18 cellular contexts compared by ENCODE assay signal in the genomic region with DNA sequence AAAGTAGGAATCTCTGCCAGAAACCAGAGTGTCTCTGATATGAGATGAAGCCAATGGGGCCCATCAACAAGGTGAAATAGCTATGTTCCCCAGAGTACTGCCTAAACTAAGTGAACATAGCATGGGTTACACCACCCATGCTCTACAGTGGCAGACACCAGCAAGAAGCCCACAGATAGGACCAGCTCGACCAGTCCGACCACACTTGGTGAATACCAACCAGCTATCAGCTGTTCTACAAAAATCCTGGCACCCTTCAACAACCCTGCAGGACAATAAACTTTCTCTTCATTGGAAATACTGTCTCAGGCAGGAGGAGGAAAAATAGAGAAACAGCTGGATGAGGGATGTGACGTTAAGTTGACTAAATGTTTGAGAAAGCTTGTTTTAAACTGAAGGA.
DNase-seq lines count a peak whose midpoint lies in the region; ATAC-seq, FAIRE-seq and TF ChIP-seq lines count a peak whose summit lies in the region.
"Had no signal": no experiment of that assay in that cellular context is flagged by ENCODE, and none has a peak within 500 bp of the region (broad histone marks: within the 10 kb centered on the region; RNA-seq: fewer than 3 reads in every experiment).

No MANE protein-coding gene starts in this region.

- WGBS in trophoblast cell (ENCODE audit: extremely low coverage, insufficient coverage, insufficient read length) = no CpG with 5 or more reads among the region's 3 CpGs

- CTCF ChIA-PET in Calu3 (lab: Charles Lee) = no interaction called here
- CTCF ChIA-PET in PC-9 (lab: Charles Lee) = no interaction called here

- H4K91ac ChIP-seq in trophoblast cell (ENCODE audit: low read depth, low read length) = no peak overlapping the region

- H2BK120ac ChIP-seq in trophoblast cell (ENCODE audit: insufficient read depth, low read length, poor library complexity) = no peak overlapping the region

- H2BK12ac ChIP-seq in trophoblast cell (ENCODE audit: low read length) = no peak overlapping the region

- ATAC-seq in left ventricle myocardium superior (no peak), GM18505 (IDR thresholded peaks at IDR 0.05; ENCODE audit: unreplicated experiment) (no peak)
- ATAC-seq: GM23338, HepG2 had no signal

- H3K36me3 ChIP-seq in PC-9 (ENCODE audit: low read depth) = no peaks in the 10 kb centered on the region
- H3K36me3 ChIP-seq in trophoblast cell (ENCODE audit: control insufficient read depth in 1 of 2, insufficient read depth in 2 of 2, low read length in 2 of 2) = no peaks in the 10 kb centered on the region
- H3K36me3 ChIP-seq: BLaER1 had no signal

- peaks cover 8% of the 10 kb centered on the region for H3K4me1 Mint-ChIP-seq in Calu3 (ENCODE audit: low read depth, unreplicated experiment)
- H3K4me1 Mint-ChIP-seq: CD14-positive monocyte; CD4-positive, alpha-beta memory T cell had no signal

- H3K27ac ChIP-seq in PC-9 (no peak overlapping the region), trophoblast cell (ENCODE audit: low read depth, low read length) (no peak overlapping the region)
- H3K27ac ChIP-seq: BLaER1 had no signal

- H3K27ac Mint-ChIP-seq in Calu3 (ENCODE audit: unreplicated experiment) = no peak overlapping the region
- H3K27ac Mint-ChIP-seq: CD14-positive monocyte; CD4-positive, alpha-beta memory T cell; GM23338; H9; IgD-negative memory B cell had no signal

- POLR2A ChIA-PET in PC-9 (lab: Charles Lee; ENCODE audit: unreplicated experiment) = no interaction called here

- no peaks in the 10 kb centered on the region for H3K9me3 Mint-ChIP-seq in Calu3 (ENCODE audit: low read depth, unreplicated experiment)
- H3K9me3 Mint-ChIP-seq: GM23338, H9, IgD-negative memory B cell had no signal

- H3F3A ChIP-seq in PC-9 (ENCODE audit: insufficient read depth, low read depth) = no peaks in the 10 kb centered on the region

- H2BK5ac ChIP-seq in trophoblast cell (ENCODE audit: low read depth, low read length, poor library complexity) = no peak overlapping the region

- H3K9me3 ChIP-seq in PC-9 (ENCODE audit: insufficient read depth, low read depth) (no peaks in the 10 kb centered on the region; the same call in 1 of the 2 replicates), trophoblast cell (ENCODE audit: insufficient read depth, low read depth, low read length) (no peaks in the 10 kb centered on the region)
- H3K9me3 ChIP-seq: BLaER1 had no signal

- H3K4me1 ChIP-seq in PC-9 (replicated peaks; ENCODE audit: insufficient read depth) (0 out of 2 replicates have a peak, but pooled peaks cover 8% of the 10 kb centered on the region), trophoblast cell (ENCODE audit: control insufficient read depth in 1 of 2, insufficient read depth in 2 of 2, low read length in 2 of 2) (no peaks in the 10 kb centered on the region)
- H3K4me1 ChIP-seq: BLaER1 had no signal

- no peaks in the 10 kb centered on the region for H4K20me1 ChIP-seq in PC-9 (ENCODE audit: insufficient read depth)
- H4K20me1 ChIP-seq: BLaER1 had no signal

- H3K4me3 ChIP-seq in PC-9 (no peak overlapping the region), trophoblast cell (ENCODE audit: low read depth, low read length) (no peak overlapping the region)
- H3K4me3 ChIP-seq: BLaER1, GM23338 had no signal

- no peak overlapping the region for H3K18ac ChIP-seq in trophoblast cell (ENCODE audit: low read length)

- no peaks in the 10 kb centered on the region for H3K36me3 Mint-ChIP-seq in Calu3 (ENCODE audit: insufficient read depth, unreplicated experiment)
- H3K36me3 Mint-ChIP-seq: CD14-positive monocyte; CD4-positive, alpha-beta memory T cell; IgD-negative memory B cell had no signal

- H3K79me1 ChIP-seq in trophoblast cell (ENCODE audit: low read length) = no peaks in the 10 kb centered on the region

- TF ChIP-seq CTCF in Calu3 (IDR thresholded peaks at IDR 0.05; ENCODE audit: unreplicated experiment) (no peak), PC-9 (conservative IDR thresholded peaks at IDR 0.05) (no peak)

- intact Hi-C loops in Calu3 (cut with micrococcal nuclease; ENCODE audit: unreplicated experiment) (no loop called here), PC-9 (cut with micrococcal nuclease; ENCODE audit: unreplicated experiment) (no loop called here), left ventricle myocardium superior (cut with micrococcal nuclease) (no loop called here)

- TF ChIP-seq POLR2A in GM18505 (IDR thresholded peaks at IDR 0.05; ENCODE audit: borderline replicate concordance, extremely low read depth, insufficient read depth, insufficient read length) = no peak

- H3K4me3 Mint-ChIP-seq in Calu3 (ENCODE audit: low read depth, unreplicated experiment) = no peak overlapping the region
- H3K4me3 Mint-ChIP-seq: CD14-positive monocyte; CD4-positive, alpha-beta memory T cell; GM23338; H9; IgD-negative memory B cell had no signal

- H3K27me3 Mint-ChIP-seq in Calu3 (ENCODE audit: unreplicated experiment) = no peaks in the 10 kb centered on the region
- H3K27me3 Mint-ChIP-seq: CD4-positive, alpha-beta memory T cell had no signal

- H3K9ac ChIP-seq in trophoblast cell (ENCODE audit: low read length) = no peak overlapping the region
- H3K9ac ChIP-seq: BLaER1 had no signal

- H3K4ac ChIP-seq in trophoblast cell (ENCODE audit: low read depth, low read length) = no peak overlapping the region

- DNase-seq in Calu3 (peak; percentile 3), ELF-1 (ENCODE audit: low read depth, low spot score) (peak; percentile 12), PC-9 (peak in 1 of 2 experiments; percentile 30), trophoblast cell (peak; percentile 74 to 87), left ventricle myocardium superior (no peak), urothelium cell line (ENCODE audit: low spot score) (no peak)
- no peak for DNase-seq in effector CD8-positive, alpha-beta T cell (lab: John Stamatoyannopoulos, UW)
- DNase-seq: 8988T; CD4-positive, alpha-beta memory T cell; GDM1; H9 had no signal

- H3K27me3 ChIP-seq in PC-9 (ENCODE audit: insufficient read depth, low read depth) (no peaks in the 10 kb centered on the region), trophoblast cell (ENCODE audit: insufficient read depth, low read length) (no peaks in the 10 kb centered on the region)
- H3K27me3 ChIP-seq: BLaER1 had no signal

- H3K79me2 ChIP-seq in PC-9 (ENCODE audit: low read depth) (no peaks in the 10 kb centered on the region), trophoblast cell (ENCODE audit: control insufficient read depth, insufficient read depth, low read length, poor library complexity) (no peaks in the 10 kb centered on the region)

- no peak overlapping the region for H4K8ac ChIP-seq in trophoblast cell (ENCODE audit: low read depth, low read length)

- H2AFZ ChIP-seq in PC-9 (0 out of 2 replicates have a peak overlapping the region, but pooled peaks have one; percentile 27), trophoblast cell (ENCODE audit: insufficient read depth, low read length, poor library complexity) (no peak overlapping the region)
- H2AFZ ChIP-seq: GM23338 had no signal

- no peak overlapping the region for H3K23ac ChIP-seq in trophoblast cell (ENCODE audit: low read length)

- H3K14ac ChIP-seq in trophoblast cell (ENCODE audit: low read length) = no peak overlapping the region

- H3K9me2 ChIP-seq in PC-9 (ENCODE audit: insufficient read depth) = no peaks in the 10 kb centered on the region

- BruUV-seq in Calu3 (replicated peaks; lab: Mats Ljungman, UMichigan) (no TSS peak), PC-9 (replicated peaks; lab: Mats Ljungman, UMichigan) (no TSS peak)

- no peak for FAIRE-seq in urothelium cell line (lab: Jason Lieb, UNC)
- FAIRE-seq: GM12892, HepG2 had no signal

- H3K4me2 ChIP-seq in PC-9 (0 out of 2 replicates have a peak overlapping the region, but pooled peaks have one; percentile 21), trophoblast cell (ENCODE audit: low read length) (no peak overlapping the region)
- H3K4me2 ChIP-seq: BLaER1, GM23338 had no signal

- no peak overlapping the region for H4K12ac ChIP-seq in trophoblast cell (ENCODE audit: low read depth, low read length)

- no peak overlapping the region for H2AK5ac ChIP-seq in trophoblast cell (ENCODE audit: low read length)

Comparison
In these comparisons a context has a peak if more than half of its experiments do, and no peak if none do; other contexts are left out.
1. DNase-seq: peak in Calu3 (single experiment), ELF-1 (single experiment) and trophoblast cell (2 of 2); none in left ventricle myocardium superior (single experiment), urothelium cell line (single experiment) and effector CD8-positive, alpha-beta T cell (single experiment).